Comparison of ENCODE assay signal across 21 cellular contexts in genomic region chr2:170140561-170140960, GRCh38. TPM values are rescaled to one million over a fixed set of nuclear protein-coding genes. Genes with fewer than 3 reads are reported as not detected.
"Had no signal": no experiment of that assay in that cellular context is flagged by ENCODE, and none has a peak within 500 bp of the region (broad histone marks: within the 10 kb centered on the region; RNA-seq: fewer than 3 reads in every experiment).

No MANE protein-coding gene starts in this region.

- DNase-seq: activated CD4-positive, alpha-beta memory T cell treated with anti-CD3 and anti-CD28 coated beads for 36 hours; activated CD4-positive, alpha-beta T cell treated with anti-CD3 and anti-CD28 coated beads for 36 hours; activated gamma-delta T cell treated with Interleukin-2 at 50 U/mL for 16 hours; activated T-cell treated with anti-CD3 and anti-CD28 coated beads for 4 hours; effector memory CD4-positive, alpha-beta T cell; heart right ventricle; immature natural killer cell; left cardiac atrium; naive thymus-derived CD8-positive, alpha-beta T cell; occipital lobe; posterior cingulate gyrus; retina; stimulated activated CD8-positive, alpha-beta memory T cell treated with anti-CD3 and anti-CD28 coated beads, Interleukin-4, amount 100 ng/mL, for 48 hours; stimulated activated naive CD4-positive, alpha-beta T cell treated with Interleukin-2 at 50 U/mL for 16 hours had no signal

- H3K27ac ChIP-seq: esophagus muscularis mucosa, gastroesophageal sphincter, heart right ventricle, tibial nerve had no signal

- H3K4me1 ChIP-seq: tibial nerve had no signal

- H3K4me3 ChIP-seq: esophagus muscularis mucosa, gastroesophageal sphincter, heart right ventricle, tibial nerve had no signal

- H3K9me3 ChIP-seq: esophagus muscularis mucosa, gastroesophageal sphincter had no signal

- H3K27me3 ChIP-seq: esophagus muscularis mucosa, gastroesophageal sphincter, heart right ventricle, tibial nerve had no signal

- H3K36me3 ChIP-seq: esophagus muscularis mucosa, gastroesophageal sphincter, heart right ventricle, tibial nerve had no signal

- ATAC-seq: activated CD4-positive, alpha-beta T cell treated with anti-CD3 and anti-CD28 coated beads for 36 hours; gastroesophageal sphincter; heart right ventricle; left cardiac atrium; naive thymus-derived CD8-positive, alpha-beta T cell; WTC11 had no signal

RNA-seq across cellular contexts. Expression of gene MYO3B, which starts 37.4 kb away (rescaled TPM):
- total RNA-seq: chondrocyte; endothelial cell of umbilical vein; gastroesophageal sphincter; left cardiac atrium; mesenteric fat pad; naive thymus-derived CD8-positive, alpha-beta T cell had no signal
- polyA plus RNA-seq: heart right ventricle; immature natural killer cell; naive thymus-derived CD8-positive, alpha-beta T cell had no signal
